In genomic region chr5:80487829-80488708, GRCh38 we compare ENCODE assay signal across 8 cellular contexts. TPM values are rescaled to one million over a fixed set of nuclear protein-coding genes. Genes with fewer than 3 reads are reported as not detected.
DNase-seq lines count a peak whose midpoint lies in the region; ATAC-seq lines count a peak whose summit lies in the region.

Gene FAM151B, plus strand, starts transcription at chr5:80488100. Its CDS starts 24 bp downstream, at chr5:80488124.

- peaks cover 3 to 10% of the 10 kb centered on the region in 2 donors for H3K36me3 Mint-ChIP-seq in CD4-positive, alpha-beta memory T cell

- peak; percentile 91 for ATAC-seq in GM19467 (IDR thresholded peaks at IDR 0.05; ENCODE audit: unreplicated experiment)

- peak within 1 kb of the TSS; percentile 14 to 89 (median 56) for H3K27ac Mint-ChIP-seq in CD4-positive, alpha-beta memory T cell

- POLR2A ChIA-PET in CD4-positive, alpha-beta memory T cell (lab: Charles Lee; ENCODE audit: partially characterized antibody): no interaction called here

- peaks cover 0 to 22% (median 4%) of the 10 kb centered on the region in 8 donors for H3K9me3 Mint-ChIP-seq in CD4-positive, alpha-beta memory T cell

- no peaks in the 10 kb centered on the region for H3K36me3 ChIP-seq in CD4-positive, alpha-beta memory T cell (ENCODE audit: insufficient read depth, low read length)

- peaks cover 6 to 10% of the 10 kb centered on the region in 2 donors for H3K27me3 Mint-ChIP-seq in CD4-positive, alpha-beta memory T cell

- H3K27ac ChIP-seq in CD4-positive, alpha-beta memory T cell (ENCODE audit: low read depth, low read length): peak within 1 kb of the TSS; percentile 9

- no peaks in the 10 kb centered on the region for H3K27me3 ChIP-seq in CD4-positive, alpha-beta memory T cell (ENCODE audit: insufficient read depth, low read length)

- DNase-seq in CD4-positive, alpha-beta memory T cell: peak; percentile 72 to 80 (median 78)
- DNase-seq in HPDE6-E6E7 (ENCODE audit: extremely low spot score) (peak; percentile 97), NCI-H82 treated with DMSO at 0.1 percent for 48 hours (lab: John Stamatoyannopoulos, UW; ENCODE audit: unreplicated experiment) (peak; percentile 39), lung microvascular endothelial cell (ENCODE audit: low read depth in 2 of 2) (peak; percentile 83 to 93)
- peak; percentile 84 for DNase-seq in activated CD8-positive, alpha-beta memory T cell treated with anti-CD3 and anti-CD28 coated beads for 24 hours
- DNase-seq in effector CD8-positive, alpha-beta T cell (lab: John Stamatoyannopoulos, UW): peak; percentile 42
- peak; percentile 31 to 61 (median 42) for DNase-seq in stimulated activated CD4-positive, alpha-beta T cell treated with anti-CD3 and anti-CD28 coated beads, TNF-alpha, amount 100 ng/mL, for 1 hour (ENCODE audit: low read depth in 3 of 3, low spot score in 1 of 3)

- peaks cover 15% of the 10 kb centered on the region for H3K4me1 ChIP-seq in CD4-positive, alpha-beta memory T cell (ENCODE audit: insufficient read depth, low read length)

- CTCF ChIA-PET in CD4-positive, alpha-beta memory T cell (lab: Charles Lee; ENCODE audit: partially characterized antibody): no interaction called here

- intact Hi-C loops in CD4-positive, alpha-beta memory T cell (cut with micrococcal nuclease): loop anchor here (1.0 to 10.0 kb wide), 2 partner anchors 166 to 817 kb away; partner anchors contain the start of genes DHFR, MSH3 and ZCCHC9

- peaks cover 7 to 20% (median 16%) of the 10 kb centered on the region in 4 donors for H3K4me1 Mint-ChIP-seq in CD4-positive, alpha-beta memory T cell

- H3K4me3 ChIP-seq in CD4-positive, alpha-beta memory T cell (ENCODE audit: low read length in 2 of 2): peak within 1 kb of the TSS in 1 of 2 donors; percentile 48

- no peaks in the 10 kb centered on the region for H3K9me3 ChIP-seq in CD4-positive, alpha-beta memory T cell (ENCODE audit: control insufficient read depth in 1 of 2, low read length in 2 of 2)

- H3K4me3 Mint-ChIP-seq in CD4-positive, alpha-beta memory T cell: peak within 1 kb of the TSS; percentile 72 to 90 (median 80)

RNA-seq across cellular contexts. Expression of gene FAM151B, which starts in this region (rescaled TPM):
- under 1 TPM; 0.39 to 0.47 TPM for total RNA-seq in CD4-positive, alpha-beta memory T cell
- under 1 TPM in 1 of 2 donors, not detected in 1; 0.16 TPM for polyA plus RNA-seq in CD4-positive, alpha-beta memory T cell
- 2.0 and 2.2 TPM in 2 replicates for total RNA-seq in lung microvascular endothelial cell

Comparison
In these comparisons a context has a peak if more than half of its experiments do, and no peak if none do; other contexts are left out.
1. Peak in DNase-seq and H3K27ac ChIP-seq in CD4-positive, alpha-beta memory T cell; RNA of the gene not detected or under 1 TPM.
2. DNase-seq: peak in every context shown above with its lines; median percentile 97 in HPDE6-E6E7; 88 in lung microvascular endothelial cell; 84 in activated CD8-positive, alpha-beta memory T cell treated with anti-CD3 and anti-CD28 coated beads for 24 hours; 78 in CD4-positive, alpha-beta memory T cell; 42 in effector CD8-positive, alpha-beta T cell; 42 in stimulated activated CD4-positive, alpha-beta T cell treated with anti-CD3 and anti-CD28 coated beads, TNF-alpha, amount 100 ng/mL, for 1 hour; 39 in NCI-H82 treated with DMSO at 0.1 percent for 48 hours.